In genomic region chr2:33457588-33458247, GRCh38 we compare ENCODE assay signal across 9 cellular contexts. TPM values are rescaled to one million over a fixed set of nuclear protein-coding genes. Genes with fewer than 3 reads are reported as not detected.
A peak's percentile ranks its signal among the peaks of the same experiment; 100 is the strongest.
DNase-seq lines count a peak whose midpoint lies in the region; ATAC-seq, FAIRE-seq and TF ChIP-seq lines count a peak whose summit lies in the region.
"Had no signal": no experiment of that assay in that cellular context is flagged by ENCODE, and none has a peak within 500 bp of the region (broad histone marks: within the 10 kb centered on the region; RNA-seq: fewer than 3 reads in every experiment).

No MANE protein-coding gene starts in this region.

- intact Hi-C loops in right cardiac atrium (cut with DNase I), result no loop called here

- H3K4me3 ChIP-seq in right cardiac atrium (ENCODE audit: low read length), result peak overlapping the region; percentile 63

- no peaks in the 10 kb centered on the region for H3K36me3 Mint-ChIP-seq in activated CD4-positive, alpha-beta T cell treated with anti-CD3 and anti-CD28 coated beads, Interleukin-2, amount 10 ng/mL, durations not matched to agents 7 days and 5 days (ENCODE audit: low read depth)

- peaks cover 4% of the 10 kb centered on the region for H3K4me1 ChIP-seq in right cardiac atrium (ENCODE audit: control insufficient read depth, insufficient read depth, low read length)

- H3K27me3 Mint-ChIP-seq in activated CD4-positive, alpha-beta T cell treated with anti-CD3 and anti-CD28 coated beads, Interleukin-2, amount 10 ng/mL, durations not matched to agents 7 days and 5 days, result peaks cover 2% of the 10 kb centered on the region

- H3K9me3 Mint-ChIP-seq in activated CD4-positive, alpha-beta T cell treated with anti-CD3 and anti-CD28 coated beads, Interleukin-2, amount 10 ng/mL, durations not matched to agents 7 days and 5 days, result peaks cover 2% of the 10 kb centered on the region

- 16% methylated on average over 8 of the region's 8 CpGs for WGBS in right cardiac atrium

- no peaks in the 10 kb centered on the region for H3K4me1 Mint-ChIP-seq in activated CD4-positive, alpha-beta T cell treated with anti-CD3 and anti-CD28 coated beads, Interleukin-2, amount 10 ng/mL, durations not matched to agents 7 days and 5 days

- CTCF ChIA-PET in activated CD4-positive, alpha-beta T cell treated with anti-CD3 and anti-CD28 coated beads, Interleukin-2, amount 10 ng/mL, durations not matched to agents 7 days and 5 days (lab: Charles Lee), result interaction anchor here (0.6 kb wide), 1 partner anchor 38 kb away, joined by 3 read pairs; no protein-coding TSS in a partner anchor

- H3K27ac Mint-ChIP-seq in activated CD4-positive, alpha-beta T cell treated with anti-CD3 and anti-CD28 coated beads, Interleukin-2, amount 10 ng/mL, durations not matched to agents 7 days and 5 days, result no peak overlapping the region

- POLR2A ChIA-PET in activated CD4-positive, alpha-beta T cell treated with anti-CD3 and anti-CD28 coated beads, Interleukin-2, amount 10 ng/mL, durations not matched to agents 7 days and 5 days (lab: Charles Lee), result no interaction called here

- TF ChIP-seq POLR2A in GM18505 (IDR thresholded peaks at IDR 0.05; ENCODE audit: borderline replicate concordance, extremely low read depth, insufficient read depth, insufficient read length), result no peak

- H3K27me3 ChIP-seq in right cardiac atrium (ENCODE audit: control insufficient read depth, insufficient read depth), result no peaks in the 10 kb centered on the region

- FAIRE-seq in urothelium cell line (lab: Jason Lieb, UNC) (no peak), RCC 7860 (lab: Jason Lieb, UNC) (no peak)
- FAIRE-seq: G401.6 had no signal

- no peaks in the 10 kb centered on the region for H3K9me3 ChIP-seq in right cardiac atrium (ENCODE audit: control insufficient read depth, low read length)

- ATAC-seq in GM18505 (IDR thresholded peaks at IDR 0.05; ENCODE audit: unreplicated experiment), result peak; percentile 97
- ATAC-seq in HG02610 (IDR thresholded peaks at IDR 0.05; ENCODE audit: unreplicated experiment), result peak; percentile 95
- ATAC-seq in right cardiac atrium, result peak; percentile 91 to 94

- H3K4me3 Mint-ChIP-seq in activated CD4-positive, alpha-beta T cell treated with anti-CD3 and anti-CD28 coated beads, Interleukin-2, amount 10 ng/mL, durations not matched to agents 7 days and 5 days, result no peak overlapping the region

- peak overlapping the region; percentile 2 for H3K27ac ChIP-seq in right cardiac atrium (ENCODE audit: low read length)

- peak; percentile 8 for DNase-seq in NCI-H187 treated with DMSO at 0.1 percent for 48 hours (lab: John Stamatoyannopoulos, UW)
- peak in 2 of 3 donors; percentile 41 to 74 for DNase-seq in right cardiac atrium
- DNase-seq in activated CD4-positive, alpha-beta T cell treated with anti-CD3 and anti-CD28 coated beads, Interleukin-2, amount 10 ng/mL, durations not matched to agents 7 days and 5 days, result no peak
- no peak for DNase-seq in SW480 (ENCODE audit: low spot score)
- no peak for DNase-seq in urothelium cell line (ENCODE audit: low spot score)
- DNase-seq in RCC 7860 (ENCODE audit: low spot score), result no peak

RNA-seq across cellular contexts. Expression of gene RASGRP3, which starts 18.7 kb away (rescaled TPM):
- total RNA-seq in right cardiac atrium, result 10 to 100 TPM; 38.2 to 61.6 (median 49.6) TPM
- polyA plus RNA-seq in right cardiac atrium, result 22.7 TPM
- 10 to 100 TPM; 11.8 to 13.7 TPM for total RNA-seq in activated CD4-positive, alpha-beta T cell treated with anti-CD3 and anti-CD28 coated beads, Interleukin-2, amount 10 ng/mL, durations not matched to agents 7 days and 5 days

Comparison
In these comparisons a context has a peak if more than half of its experiments do, and no peak if none do; other contexts are left out.
1. DNase-seq: peak in NCI-H187 treated with DMSO at 0.1 percent for 48 hours (single experiment) and right cardiac atrium (2 of 3); none in activated CD4-positive, alpha-beta T cell treated with anti-CD3 and anti-CD28 coated beads, Interleukin-2, amount 10 ng/mL, durations not matched to agents 7 days and 5 days (single experiment), SW480 (single experiment), urothelium cell line (single experiment) and RCC 7860 (single experiment).
2. Peak in every context shown above with its lines, with median percentiles within 50 percentile points of each other: ATAC-seq.